In genomic region chr11:61343792-61344745, GRCh38 we compare ENCODE assay signal across 17 cellular contexts. TPM values are rescaled to one million over a fixed set of nuclear protein-coding genes. Genes with fewer than 3 reads are reported as not detected.
DNase-seq lines count a peak whose midpoint lies in the region; ATAC-seq and TF ChIP-seq lines count a peak whose summit lies in the region.
"Had no signal": no experiment of that assay in that cellular context is flagged by ENCODE, and none has a peak within 500 bp of the region (broad histone marks: within the 10 kb centered on the region; RNA-seq: fewer than 3 reads in every experiment).

No MANE protein-coding gene starts in this region.

- peak overlapping the region; percentile 21 to 87 (median 72) for H3K27ac ChIP-seq in spleen
- H3K27ac ChIP-seq in foreskin keratinocyte: no peak overlapping the region

- H3K4me3 ChIP-seq in spleen (no peak overlapping the region), lower leg skin (ENCODE audit: low read depth, poor library complexity, severe bottlenecking) (no peak overlapping the region)

- no peaks in the 10 kb centered on the region for H3K9me3 ChIP-seq in spleen
- H3K9me3 ChIP-seq: BE2C had no signal

- TF ChIP-seq POLR2A in spleen (IDR thresholded peaks at IDR 0.05): no peak
- TF ChIP-seq POLR2A in lower leg skin (IDR thresholded peaks at IDR 0.05): no peak

- intact Hi-C loops in spleen (cut with DNase I; ENCODE audit: low total_unique reads) (no loop called here), lower leg skin (cut with DNase I; ENCODE audit: low total_unique reads) (no loop called here)

- DNase-seq in memory B cell (ENCODE audit: low spot score in 2 of 2) (no peak), spleen (peak; percentile 76), foreskin keratinocyte (no peak), COLO829 (ENCODE audit: low spot score) (no peak), lower leg skin (ENCODE audit: low spot score in 2 of 2) (no peak)
- DNase-seq: BE2C; Calu3; CD4-positive, alpha-beta T cell; DMS53; H7; NCI-H1417; NCI-H1930; NCI-H526 treated with DMSO at 0.1 percent for 48 hours; NK-92 treated with Interleukin-12 subunit alpha and Interleukin-12 subunit beta, amount 100 ng/mL, for 24 hours; OCI-M1 had no signal

- WGBS in spleen, 5 donors: 81 to 87% (median 83%) methylated on average over 25 to 29 of the region's 29 CpGs
- WGBS in lower leg skin, 2 donors: 90% methylated on average over 23 to 29 of the region's 29 CpGs

- ATAC-seq in activated T-helper 17 cell treated with anti-CD3 and anti-CD28 coated beads, Interleukin-2, amount 50 U/mL, for 72 hours (replicated peaks): no peak
- ATAC-seq in memory B cell (ENCODE audit: low read depth): no peak
- no peak for ATAC-seq in foreskin keratinocyte

- H3K36me3 ChIP-seq in spleen: peaks cover 0 to 90% (median 8%) of the 10 kb centered on the region in 6 donors
- H3K36me3 ChIP-seq: BE2C had no signal

- H3K4me3 Mint-ChIP-seq in IgD-negative memory B cell: no peak overlapping the region
- no peak overlapping the region for H3K4me3 Mint-ChIP-seq in activated T-helper 17 cell treated with anti-CD3 and anti-CD28 coated beads, Interleukin-2, amount 50 U/mL, for 72 hours
- H3K4me3 Mint-ChIP-seq in memory B cell: no peak overlapping the region
- H3K4me3 Mint-ChIP-seq: CD4-positive, alpha-beta T cell had no signal

- H3K27ac Mint-ChIP-seq in IgD-negative memory B cell (peak overlapping the region in 2 of 3 donors; percentile 18 to 66), memory B cell (peak overlapping the region; percentile 80)
- peak overlapping the region; percentile 44 for H3K27ac Mint-ChIP-seq in activated T-helper 17 cell treated with anti-CD3 and anti-CD28 coated beads, Interleukin-2, amount 50 U/mL, for 72 hours
- H3K27ac Mint-ChIP-seq: CD4-positive, alpha-beta T cell had no signal

- H3K4me1 ChIP-seq in spleen (peaks cover 11 to 55% (median 35%) of the 10 kb centered on the region in 6 donors), foreskin keratinocyte (no peaks in the 10 kb centered on the region)

- no peaks in the 10 kb centered on the region for H3K27me3 ChIP-seq in spleen (replicated peaks in 1 of 7)
- H3K27me3 ChIP-seq in foreskin keratinocyte: no peaks in the 10 kb centered on the region
- H3K27me3 ChIP-seq: BE2C had no signal

- H3K36me3 Mint-ChIP-seq in IgD-negative memory B cell (peaks cover 9% of the 10 kb centered on the region), memory B cell (peaks cover 9% of the 10 kb centered on the region)
- H3K36me3 Mint-ChIP-seq in activated T-helper 17 cell treated with anti-CD3 and anti-CD28 coated beads, Interleukin-2, amount 50 U/mL, for 72 hours (ENCODE audit: low read depth): peaks cover 10% of the 10 kb centered on the region

- no peaks in the 10 kb centered on the region for H3K27me3 Mint-ChIP-seq in IgD-negative memory B cell
- no peaks in the 10 kb centered on the region for H3K27me3 Mint-ChIP-seq in activated T-helper 17 cell treated with anti-CD3 and anti-CD28 coated beads, Interleukin-2, amount 50 U/mL, for 72 hours
- no peaks in the 10 kb centered on the region for H3K27me3 Mint-ChIP-seq in memory B cell
- H3K27me3 Mint-ChIP-seq: CD4-positive, alpha-beta T cell had no signal

- H3K9me3 Mint-ChIP-seq in IgD-negative memory B cell: no peaks in the 10 kb centered on the region
- H3K9me3 Mint-ChIP-seq in activated T-helper 17 cell treated with anti-CD3 and anti-CD28 coated beads, Interleukin-2, amount 50 U/mL, for 72 hours: no peaks in the 10 kb centered on the region
- H3K9me3 Mint-ChIP-seq in memory B cell: no peaks in the 10 kb centered on the region
- H3K9me3 Mint-ChIP-seq: CD4-positive, alpha-beta T cell had no signal

- peaks cover 0 to 4% (median 0%) of the 10 kb centered on the region in 3 donors for H3K4me1 Mint-ChIP-seq in IgD-negative memory B cell
- no peaks in the 10 kb centered on the region for H3K4me1 Mint-ChIP-seq in activated T-helper 17 cell treated with anti-CD3 and anti-CD28 coated beads, Interleukin-2, amount 50 U/mL, for 72 hours
- peaks cover 21% of the 10 kb centered on the region for H3K4me1 Mint-ChIP-seq in memory B cell

- no peak for TF ChIP-seq CTCF in spleen (IDR thresholded peaks at IDR 0.05 in 8 of 11, conservative IDR thresholded peaks at IDR 0.05 in 3 of 11)
- TF ChIP-seq CTCF in foreskin keratinocyte (conservative IDR thresholded peaks at IDR 0.05): no peak
- no peak for TF ChIP-seq CTCF in lower leg skin (IDR thresholded peaks at IDR 0.05)

RNA-seq across cellular contexts. Expression of gene TKFC, which starts 11.0 kb away (rescaled TPM):
- polyA plus RNA-seq in IgD-negative memory B cell (46.1 TPM), spleen (10 to 100 TPM; 30.6 to 45.3 (median 31.3) TPM), foreskin keratinocyte (31.4 and 32.4 TPM in 2 replicates)
- 10 to 100 TPM; 32.6 to 32.9 TPM for total RNA-seq in activated T-helper 17 cell treated with anti-CD3 and anti-CD28 coated beads, Interleukin-2, amount 50 U/mL, for 72 hours
- total RNA-seq in spleen (10 to 100 TPM; 33.1 to 61.5 (median 36.4) TPM), foreskin keratinocyte (26.2 and 26.6 TPM in 2 replicates), lower leg skin (10 to 100 TPM; 26.6 to 37.3 (median 33.1) TPM)

RNA-seq across cellular contexts. Expression of gene DDB1, which starts 11.2 kb away (rescaled TPM):
- polyA plus RNA-seq in IgD-negative memory B cell: 81.7 TPM
- 100 to 1,000 TPM; 211 to 344 TPM for total RNA-seq in activated T-helper 17 cell treated with anti-CD3 and anti-CD28 coated beads, Interleukin-2, amount 50 U/mL, for 72 hours
- total RNA-seq in spleen: 100 to 1,000 TPM; 118 to 157 (median 151) TPM
- 10 to 100 TPM; 68.7 to 94.7 (median 83.4) TPM for polyA plus RNA-seq in spleen
- 188 and 189 TPM in 2 replicates for total RNA-seq in foreskin keratinocyte
- 144 and 146 TPM in 2 replicates for polyA plus RNA-seq in foreskin keratinocyte
- total RNA-seq in lower leg skin: 100 to 1,000 TPM; 166 to 204 (median 185) TPM

RNA-seq across cellular contexts. Expression of gene CYB561A3, which starts 17.6 kb away (rescaled TPM):
- polyA plus RNA-seq in IgD-negative memory B cell (594 TPM), spleen (10 to 100 TPM; 62.1 to 79.6 (median 64.6) TPM), foreskin keratinocyte (43.0 and 44.7 TPM in 2 replicates)
- total RNA-seq in activated T-helper 17 cell treated with anti-CD3 and anti-CD28 coated beads, Interleukin-2, amount 50 U/mL, for 72 hours: 10 to 100 TPM; 46.5 to 62.3 TPM
- total RNA-seq in spleen (100 to 1,000 TPM in 4 of 7 donors, 10 to 100 TPM in 3; 82.5 to 138 (median 126) TPM), foreskin keratinocyte (40.1 and 42.5 TPM in 2 replicates), lower leg skin (100 to 1,000 TPM in 1 of 4 donors, 10 to 100 TPM in 3; 55.7 to 102 (median 76.8) TPM)

RNA-seq across cellular contexts. Expression of gene TMEM138, which starts 18.1 kb away (rescaled TPM):
- polyA plus RNA-seq in IgD-negative memory B cell (44.1 TPM), spleen (10 to 100 TPM; 42.3 to 53.9 (median 49.2) TPM), foreskin keratinocyte (74.4 and 78.1 TPM in 2 replicates)
- total RNA-seq in activated T-helper 17 cell treated with anti-CD3 and anti-CD28 coated beads, Interleukin-2, amount 50 U/mL, for 72 hours: 10 to 100 TPM; 30.6 to 47.9 TPM
- total RNA-seq in spleen (10 to 100 TPM; 26.8 to 52.4 (median 39.0) TPM), foreskin keratinocyte (41.4 and 46.2 TPM in 2 replicates), lower leg skin (10 to 100 TPM; 12.7 to 47.2 (median 18.1) TPM)

RNA-seq across cellular contexts. Expression of gene TMEM216, which starts 48.3 kb away (rescaled TPM):
- polyA plus RNA-seq in IgD-negative memory B cell (67.0 TPM), spleen (10 to 100 TPM; 20.7 to 24.6 (median 20.7) TPM), foreskin keratinocyte (12.0 and 16.7 TPM in 2 replicates)
- 10 to 100 TPM; 12.1 to 12.8 TPM for total RNA-seq in activated T-helper 17 cell treated with anti-CD3 and anti-CD28 coated beads, Interleukin-2, amount 50 U/mL, for 72 hours
- total RNA-seq in spleen (10 to 100 TPM; 10.5 to 26.0 (median 17.1) TPM), foreskin keratinocyte (10.6 and 11.6 TPM in 2 replicates), lower leg skin (10 to 100 TPM in 3 of 4 donors, 1 to 10 TPM in 1; 7.8 to 15.9 (median 11.4) TPM)
